Comparison of ENCODE assay signal across 16 cellular contexts in the genomic region with DNA sequence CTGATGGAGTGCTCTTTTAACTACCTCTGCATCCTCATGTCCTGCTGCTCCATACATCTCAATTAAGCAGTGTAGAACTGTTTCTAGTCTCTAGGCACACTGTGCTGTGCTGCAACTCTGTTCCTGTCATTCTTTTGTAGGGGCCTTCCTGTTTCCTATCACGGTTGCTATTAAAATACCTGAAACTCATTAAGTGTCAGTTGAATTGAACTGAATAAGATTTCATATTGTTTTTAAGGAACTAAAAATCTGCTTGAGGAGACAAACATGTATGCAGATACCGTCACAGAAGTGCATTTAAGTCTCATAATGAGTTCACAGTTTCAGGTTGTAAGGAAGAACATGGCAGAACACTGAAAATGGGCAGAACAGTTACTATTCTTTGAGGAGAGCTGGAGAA.
DNase-seq lines count a peak whose midpoint lies in the region; ATAC-seq, FAIRE-seq and TF ChIP-seq lines count a peak whose summit lies in the region.
"Had no signal": no experiment of that assay in that cellular context is flagged by ENCODE, and none has a peak within 500 bp of the region (broad histone marks: within the 10 kb centered on the region; RNA-seq: fewer than 3 reads in every experiment).

No MANE protein-coding gene starts in this region.

- H3K9ac ChIP-seq in GM12878 (ENCODE audit: control insufficient read depth, insufficient read depth, low read length): no peak overlapping the region

- H2AFZ ChIP-seq in GM12878 (ENCODE audit: control insufficient read depth, low read depth, low read length): peak overlapping the region; percentile 6

- no peaks in the 10 kb centered on the region for H3K36me3 ChIP-seq in GM12878 (ENCODE audit: control insufficient read depth in 2 of 2, insufficient read depth in 2 of 2, low read length in 1 of 2)
- H3K36me3 ChIP-seq: cardiac muscle cell, right atrium auricular region had no signal

- POLR2A ChIA-PET in GM12878 (lab: Charles Lee): no interaction called here

- H3K4me3 ChIP-seq in GM12878: no peak overlapping the region
- H3K4me3 ChIP-seq: cardiac muscle cell, right atrium auricular region had no signal

- H3K4me2 ChIP-seq in GM12878 (ENCODE audit: control insufficient read depth, insufficient read depth): peak overlapping the region; percentile 54; the same call in 1 of the 2 replicates

- H3K79me2 ChIP-seq in GM12878 (ENCODE audit: control insufficient read depth, insufficient read depth, low read length): no peaks in the 10 kb centered on the region

- WGBS in GM12878 (ENCODE audit: insufficient coverage, insufficient replicate concordance, low lambda C conversion rate, missing lambda C conversion rate): 0% methylated on average over 2 of the region's 2 CpGs

- no peak for TF ChIP-seq POLR2A in GM12878 (IDR thresholded peaks at IDR 0.05; ENCODE audit: low read depth, low read length)

- no peaks in the 10 kb centered on the region for H3K9me3 ChIP-seq in GM12878 (replicated peaks; ENCODE audit: control insufficient read depth, insufficient read depth, low read length)
- H3K9me3 ChIP-seq: right atrium auricular region had no signal

- RAD21 ChIA-PET in GM12878 (lab: Charles Lee; ENCODE audit: unreplicated experiment): interaction anchor here (1.0 kb wide), 1 partner anchor 10 kb away, joined by 3 read pairs; no protein-coding TSS in a partner anchor

- H3K27ac ChIP-seq in GM12878 (ENCODE audit: control insufficient read depth, insufficient read depth): no peak overlapping the region
- H3K27ac ChIP-seq: cardiac muscle cell, right atrium auricular region, RWPE1 had no signal

- SMC1A ChIA-PET in GM12878 (lab: Charles Lee; ENCODE audit: uncharacterized antibody, unreplicated experiment): interaction anchor here (0.8 kb wide), 1 partner anchor 8 kb away, joined by 3 read pairs; no protein-coding TSS in a partner anchor

- intact Hi-C loops in GM12878 (cut with micrococcal nuclease; ENCODE audit: unreplicated experiment): no loop called here

- H4K20me1 ChIP-seq in GM12878 (ENCODE audit: control insufficient read depth, insufficient read depth): no peaks in the 10 kb centered on the region

- TF ChIP-seq CTCF in GM12878 (IDR thresholded peaks at IDR 0.05 in 2 of 3, conservative IDR thresholded peaks at IDR 0.05 in 1 of 3; ENCODE audit: control insufficient read depth in 2 of 3, extremely low read depth in 1 of 3, insufficient read depth in 1 of 3, low read depth in 3 of 3, low read length in 3 of 3): no peak

- no peaks in the 10 kb centered on the region for H3K27me3 ChIP-seq in GM12878 (replicated peaks in 1 of 2; ENCODE audit: control insufficient read depth in 2 of 2, insufficient read depth in 2 of 2, low read length in 1 of 2)
- H3K27me3 ChIP-seq: cardiac muscle cell, right atrium auricular region had no signal

- DNase-seq in GM12878 (ENCODE audit: low read depth, low spot score) (peak; percentile 28), SW480 (ENCODE audit: low spot score) (no peak), cerebellum (ENCODE audit: low spot score) (no peak), pons (ENCODE audit: low spot score) (no peak), DMS53 treated with DMSO at 0.1 percent for 48 hours (lab: John Stamatoyannopoulos, UW; ENCODE audit: unreplicated experiment) (no peak)
- DNase-seq: activated CD8-positive, alpha-beta T cell treated with anti-CD3 and anti-CD28 coated beads, Interleukin-2, amount 10 ng/mL, durations not matched to agents 7 days and 5 days; activated naive CD4-positive, alpha-beta T cell treated with anti-CD3 and anti-CD28 coated beads, Interleukin-2, amount 50 U/mL, for 16 hours; NCI-H1092; NCI-H510A; stimulated activated naive CD4-positive, alpha-beta T cell had no signal

- no TSS peak for BruUV-seq in GM12878 (replicated peaks; lab: Mats Ljungman, UMichigan)

- CTCF ChIA-PET in GM12878 (lab: Yijun Ruan, JAX): no interaction called here

- peak; percentile 90 for ATAC-seq in GM18511 (IDR thresholded peaks at IDR 0.05; ENCODE audit: unreplicated experiment)
- ATAC-seq in GM21390 (IDR thresholded peaks at IDR 0.05; ENCODE audit: unreplicated experiment): peak; percentile 87
- peak; percentile 67 for ATAC-seq in HG02973 (IDR thresholded peaks at IDR 0.05; ENCODE audit: unreplicated experiment)
- peak; percentile 94 for ATAC-seq in GM12878
- ATAC-seq: activated CD8-positive, alpha-beta T cell treated with anti-CD3 and anti-CD28 coated beads, Interleukin-2, amount 10 ng/mL, durations not matched to agents 7 days and 5 days had no signal

- H3K4me1 ChIP-seq in GM12878 (ENCODE audit: control insufficient read depth, insufficient read depth, low read length): peaks cover 6% of the 10 kb centered on the region; the same call in 1 of the 2 replicates
- H3K4me1 ChIP-seq: right atrium auricular region had no signal

- in situ Hi-C loops in GM12878 (cut with MboI): no loop called here

- FAIRE-seq in GM12878 (lab: Jason Lieb, UNC): peak; percentile 75

- TF ChIP-seq RAD21 in GM12878 (IDR thresholded peaks at IDR 0.05; ENCODE audit: insufficient read depth, low read depth, low read length): no peak

- TF ChIP-seq EP300 in GM12878 (IDR thresholded peaks at IDR 0.05; ENCODE audit: borderline replicate concordance in 1 of 2, control insufficient read depth in 1 of 2, low read depth in 2 of 2, low read length in 2 of 2): peak; percentile 31 to 48; a peak in 1 of 4 replicates

TF ChIP-seq in GM12878, 131 proteins besides CTCF, POLR2A, EP300 and RAD21 (continues in another document):
- TF ChIP-seq EZH2 (IDR thresholded peaks at IDR 0.05; ENCODE audit: borderline replicate concordance, control insufficient read depth, low read depth, low read length): no peak
- TF ChIP-seq MTA2 (IDR thresholded peaks at IDR 0.05; ENCODE audit: low read depth): peak; percentile 85; the same call in 1 of the 2 replicates
- TF ChIP-seq NFYA (IDR thresholded peaks at IDR 0.05; ENCODE audit: borderline replicate concordance, low read depth, low read length): no peak
- TF ChIP-seq, protein P1, sequence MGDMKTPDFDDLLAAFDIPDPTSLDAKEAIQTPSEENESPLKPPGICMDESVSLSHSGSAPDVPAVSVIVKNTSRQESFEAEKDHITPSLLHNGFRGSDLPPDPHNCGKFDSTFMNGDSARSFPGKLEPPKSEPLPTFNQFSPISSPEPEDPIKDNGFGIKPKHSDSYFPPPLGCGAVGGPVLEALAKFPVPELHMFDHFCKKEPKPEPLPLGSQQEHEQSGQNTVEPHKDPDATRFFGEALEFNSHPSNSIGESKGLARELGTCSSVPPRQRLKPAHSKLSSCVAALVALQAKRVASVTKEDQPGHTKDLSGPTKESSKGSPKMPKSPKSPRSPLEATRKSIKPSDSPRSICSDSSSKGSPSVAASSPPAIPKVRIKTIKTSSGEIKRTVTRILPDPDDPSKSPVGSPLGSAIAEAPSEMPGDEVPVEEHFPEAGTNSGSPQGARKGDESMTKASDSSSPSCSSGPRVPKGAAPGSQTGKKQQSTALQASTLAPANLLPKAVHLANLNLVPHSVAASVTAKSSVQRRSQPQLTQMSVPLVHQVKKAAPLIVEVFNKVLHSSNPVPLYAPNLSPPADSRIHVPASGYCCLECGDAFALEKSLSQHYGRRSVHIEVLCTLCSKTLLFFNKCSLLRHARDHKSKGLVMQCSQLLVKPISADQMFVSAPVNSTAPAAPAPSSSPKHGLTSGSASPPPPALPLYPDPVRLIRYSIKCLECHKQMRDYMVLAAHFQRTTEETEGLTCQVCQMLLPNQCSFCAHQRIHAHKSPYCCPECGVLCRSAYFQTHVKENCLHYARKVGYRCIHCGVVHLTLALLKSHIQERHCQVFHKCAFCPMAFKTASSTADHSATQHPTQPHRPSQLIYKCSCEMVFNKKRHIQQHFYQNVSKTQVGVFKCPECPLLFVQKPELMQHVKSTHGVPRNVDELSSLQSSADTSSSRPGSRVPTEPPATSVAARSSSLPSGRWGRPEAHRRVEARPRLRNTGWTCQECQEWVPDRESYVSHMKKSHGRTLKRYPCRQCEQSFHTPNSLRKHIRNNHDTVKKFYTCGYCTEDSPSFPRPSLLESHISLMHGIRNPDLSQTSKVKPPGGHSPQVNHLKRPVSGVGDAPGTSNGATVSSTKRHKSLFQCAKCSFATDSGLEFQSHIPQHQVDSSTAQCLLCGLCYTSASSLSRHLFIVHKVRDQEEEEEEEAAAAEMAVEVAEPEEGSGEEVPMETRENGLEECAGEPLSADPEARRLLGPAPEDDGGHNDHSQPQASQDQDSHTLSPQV (IDR thresholded peaks at IDR 0.05): no peak
- no peak for TF ChIP-seq NR2F1 (conservative IDR thresholded peaks at IDR 0.05)
- peak; percentile 28; the same call in 1 of the 2 replicates for TF ChIP-seq ATF7 (IDR thresholded peaks at IDR 0.05; ENCODE audit: low read depth)
- no peak for TF ChIP-seq CREM (IDR thresholded peaks at IDR 0.05; ENCODE audit: low read depth)
- TF ChIP-seq RUNX3 (IDR thresholded peaks at IDR 0.05; ENCODE audit: low read length): no peak
- TF ChIP-seq TBL1XR1 (IDR thresholded peaks at IDR 0.05; ENCODE audit: low read depth, low read length): no peak
- no peak for TF ChIP-seq CEBPB (IDR thresholded peaks at IDR 0.05; ENCODE audit: borderline replicate concordance in 1 of 2, low read depth in 2 of 2, low read length in 2 of 2)
- peak; percentile 34; the same call in 1 of the 2 replicates for TF ChIP-seq JUNB (IDR thresholded peaks at IDR 0.05)
- TF ChIP-seq IKZF1 (conservative IDR thresholded peaks at IDR 0.05): peak; percentile 37; the same call in 1 of the 2 replicates
- TF ChIP-seq WRNIP1 (IDR thresholded peaks at IDR 0.05; ENCODE audit: borderline replicate concordance, low read depth, low read length): no peak
- TF ChIP-seq SIX5 (IDR thresholded peaks at IDR 0.05; ENCODE audit: low read depth, low read length, severe bottlenecking): no peak
- TF ChIP-seq, protein P2, sequence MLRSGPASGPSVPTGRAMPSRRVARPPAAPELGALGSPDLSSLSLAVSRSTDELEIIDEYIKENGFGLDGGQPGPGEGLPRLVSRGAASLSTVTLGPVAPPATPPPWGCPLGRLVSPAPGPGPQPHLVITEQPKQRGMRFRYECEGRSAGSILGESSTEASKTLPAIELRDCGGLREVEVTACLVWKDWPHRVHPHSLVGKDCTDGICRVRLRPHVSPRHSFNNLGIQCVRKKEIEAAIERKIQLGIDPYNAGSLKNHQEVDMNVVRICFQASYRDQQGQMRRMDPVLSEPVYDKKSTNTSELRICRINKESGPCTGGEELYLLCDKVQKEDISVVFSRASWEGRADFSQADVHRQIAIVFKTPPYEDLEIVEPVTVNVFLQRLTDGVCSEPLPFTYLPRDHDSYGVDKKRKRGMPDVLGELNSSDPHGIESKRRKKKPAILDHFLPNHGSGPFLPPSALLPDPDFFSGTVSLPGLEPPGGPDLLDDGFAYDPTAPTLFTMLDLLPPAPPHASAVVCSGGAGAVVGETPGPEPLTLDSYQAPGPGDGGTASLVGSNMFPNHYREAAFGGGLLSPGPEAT (IDR thresholded peaks at IDR 0.05; ENCODE audit: low read depth): 0 out of 2 replicates have a peak, but pooled peaks have one; percentile 24
- TF ChIP-seq IKZF2 (IDR thresholded peaks at IDR 0.05): 0 out of 4 replicates have a peak, but pooled peaks have one; percentile 47 to 51
